In genomic region chr1:162185299-162185698, GRCh38 we compare ENCODE assay signal across 1 cellular context.
TF ChIP-seq lines count a peak whose summit lies in the region.

No MANE protein-coding gene starts in this region.

TF ChIP-seq in K562, 482 proteins besides CTCF, POLR2A, EP300 and RAD21 (continued from another document and continues in another):
- TF ChIP-seq SAFB (IDR thresholded peaks at IDR 0.05; ENCODE audit: borderline replicate concordance, low read depth, low read length) (no peak), ZC3H11A (IDR thresholded peaks at IDR 0.05; ENCODE audit: low read depth, low read length) (no peak), MTA1 (IDR thresholded peaks at IDR 0.05; ENCODE audit: borderline replicate concordance) (no peak), ZNF12 (CRISPR knock-in tag; IDR thresholded peaks at IDR 0.05) (no peak), NUFIP1 (IDR thresholded peaks at IDR 0.05; ENCODE audit: partially characterized antibody) (no peak), FUS (optimal IDR thresholded peaks at IDR 0.05; ENCODE audit: low read depth, low read length) (no peak), DIDO1 (tag; IDR thresholded peaks at IDR 0.05; ENCODE audit: low read depth) (no peak), MCM2 (IDR thresholded peaks at IDR 0.05; ENCODE audit: low read depth) (no peak), SP1 (CRISPR knock-in tag; IDR thresholded peaks at IDR 0.05) (no peak), ARID3B (CRISPR knock-in tag; IDR thresholded peaks at IDR 0.05; ENCODE audit: borderline replicate concordance) (no peak), MCM5 (IDR thresholded peaks at IDR 0.05; ENCODE audit: low read depth) (no peak), ZNF766 (CRISPR knock-in tag; conservative IDR thresholded peaks at IDR 0.05) (no peak), ZNF3 (CRISPR knock-in tag; IDR thresholded peaks at IDR 0.05) (no peak), ARID1B (IDR thresholded peaks at IDR 0.05) (peak; percentile 42; the same call in 1 of the 2 replicates), SMARCC2 (IDR thresholded peaks at IDR 0.05; ENCODE audit: low read depth) (no peak), HMGXB4 (CRISPR knock-in tag; IDR thresholded peaks at IDR 0.05) (no peak), ZNF512 (tag; IDR thresholded peaks at IDR 0.05) (no peak), ZNF609 (CRISPR knock-in tag; IDR thresholded peaks at IDR 0.05; ENCODE audit: borderline replicate concordance) (no peak), DACH1 (IDR thresholded peaks at IDR 0.05; ENCODE audit: partially characterized antibody) (no peak), HMGN3 (IDR thresholded peaks at IDR 0.05; ENCODE audit: borderline replicate concordance, extremely low read depth, insufficient read length, low read depth, low read length) (no peak), SMAD3 (CRISPR knock-in tag; conservative IDR thresholded peaks at IDR 0.05) (no peak), EHMT2 (IDR thresholded peaks at IDR 0.05) (no peak), ZNF76 (CRISPR knock-in tag; IDR thresholded peaks at IDR 0.05; ENCODE audit: borderline replicate concordance) (no peak), GABPA (tag; conservative IDR thresholded peaks at IDR 0.05; ENCODE audit: low read depth) (no peak), SRSF9 (IDR thresholded peaks at IDR 0.05; ENCODE audit: borderline replicate concordance, low read depth, low read length) (no peak), CHD7 (IDR thresholded peaks at IDR 0.05; ENCODE audit: low read depth, low read length) (no peak), GMEB1 (CRISPR knock-in tag; IDR thresholded peaks at IDR 0.05) (no peak), ZNF586 (CRISPR knock-in tag; conservative IDR thresholded peaks at IDR 0.05) (no peak), ZNF277 (CRISPR knock-in tag; IDR thresholded peaks at IDR 0.05; ENCODE audit: borderline replicate concordance) (no peak), ZNF165 (CRISPR knock-in tag; IDR thresholded peaks at IDR 0.05; ENCODE audit: borderline replicate concordance) (no peak), PPARD (CRISPR knock-in tag; IDR thresholded peaks at IDR 0.05) (no peak), CCAR2 (IDR thresholded peaks at IDR 0.05; ENCODE audit: low read depth, low read length) (no peak)
